9 cellular contexts compared by ENCODE assay signal in the genomic region with DNA sequence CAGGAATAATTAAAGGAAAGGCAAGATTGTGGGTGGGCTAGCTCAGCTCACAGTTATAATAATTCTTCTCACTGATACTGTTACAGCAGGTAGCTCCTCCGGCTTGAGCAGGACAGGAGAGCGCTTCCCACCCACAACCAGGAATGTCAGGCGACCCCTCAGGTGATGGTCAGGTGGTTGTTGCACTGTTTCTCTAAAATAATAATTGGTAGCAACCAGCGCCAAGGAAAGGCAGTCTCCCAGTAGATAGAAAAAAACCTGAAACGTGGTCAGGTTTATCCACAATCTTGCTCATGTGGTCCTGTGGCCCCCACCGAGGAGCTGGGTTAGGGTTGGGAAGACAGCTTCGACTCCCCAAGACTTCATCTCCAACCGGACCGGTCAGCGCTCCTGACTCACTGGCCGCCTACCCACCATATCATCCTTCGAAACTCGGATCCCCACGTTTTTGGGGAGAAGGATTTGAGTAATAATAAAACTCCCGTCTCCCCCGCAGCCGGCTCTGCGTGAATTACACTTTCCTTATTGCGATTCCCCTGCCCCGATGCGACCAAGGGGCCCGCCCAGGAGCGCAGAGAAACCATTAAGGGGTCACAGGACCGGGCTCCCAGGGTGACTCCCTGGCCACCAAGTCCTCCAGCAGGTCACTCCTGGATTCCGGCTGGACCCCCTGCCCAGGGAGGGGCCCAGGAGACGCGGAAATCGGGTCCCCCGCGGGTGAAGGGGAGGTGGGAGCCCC. TPM values are rescaled to one million over a fixed set of nuclear protein-coding genes. Genes with fewer than 3 reads are reported as not detected.
A peak's percentile ranks its signal among the peaks of the same experiment; 100 is the strongest.
DNase-seq lines count a peak whose midpoint lies in the region; ATAC-seq and TF ChIP-seq lines count a peak whose summit lies in the region.
"Not testable (repeated sequence)": the region's sequence is repeated elsewhere in the genome, so short reads cannot be mapped to it uniquely, and the experiment has no call there.
"Had no signal": no experiment of that assay in that cellular context is flagged by ENCODE, and none has a peak within 500 bp of the region (broad histone marks: within the 10 kb centered on the region; RNA-seq: fewer than 3 reads in every experiment).

No MANE protein-coding gene starts in this region.

- H3K27ac Mint-ChIP-seq in activated CD8-positive, alpha-beta T cell treated with anti-CD3 and anti-CD28 coated beads, Interleukin-2, amount 10 ng/mL, durations not matched to agents 7 days and 5 days = peak overlapping the region; percentile 98

- peaks cover 22% of the 10 kb centered on the region for H3K4me1 Mint-ChIP-seq in activated CD8-positive, alpha-beta T cell treated with anti-CD3 and anti-CD28 coated beads, Interleukin-2, amount 10 ng/mL, durations not matched to agents 7 days and 5 days (ENCODE audit: low read depth)

- peak overlapping the region; percentile 47 for H3K9ac ChIP-seq in HUES64 (ENCODE audit: low read depth, low read length)
- not testable (repeated sequence) for H3K9ac ChIP-seq in mucosa of rectum (ENCODE audit: low read depth in 1 of 2, low read length in 2 of 2); smooth muscle cell (ENCODE audit: low read depth)

- peaks cover 29% of the 10 kb centered on the region for H4K20me1 ChIP-seq in smooth muscle cell (ENCODE audit: low read depth)

- H3F3A ChIP-seq in smooth muscle cell (ENCODE audit: low read depth) = not testable (repeated sequence)

- H3K36me3 ChIP-seq in HUES64 (ENCODE audit: insufficient read depth, low read length); mucosa of rectum (ENCODE audit: control insufficient read depth in 2 of 2, insufficient read depth in 2 of 2, low read length in 2 of 2); smooth muscle cell (ENCODE audit: low read depth): not testable (repeated sequence)
- H3K36me3 ChIP-seq in heart right ventricle = peaks cover 0 to 23% (median 0%) of the 10 kb centered on the region in 9 donors

- H3K27me3 ChIP-seq in HUES64 (ENCODE audit: insufficient read depth, low read length) = peaks cover 28% of the 10 kb centered on the region
- peaks cover 0 to 23% (median 12%) of the 10 kb centered on the region in 7 donors for H3K27me3 ChIP-seq in heart right ventricle
- not testable (repeated sequence) for H3K27me3 ChIP-seq in mucosa of rectum (ENCODE audit: control insufficient read depth in 2 of 2, insufficient read depth in 2 of 2, low read length in 2 of 2); smooth muscle cell (ENCODE audit: low read depth)

- H3K4me3 Mint-ChIP-seq in activated CD8-positive, alpha-beta T cell treated with anti-CD3 and anti-CD28 coated beads, Interleukin-2, amount 10 ng/mL, durations not matched to agents 7 days and 5 days = peak overlapping the region; percentile 87

- peaks cover 23% of the 10 kb centered on the region for H3K4me1 ChIP-seq in HUES64 (ENCODE audit: insufficient read depth, low read length)
- H3K4me1 ChIP-seq in heart right ventricle = peaks cover 0 to 47% (median 31%) of the 10 kb centered on the region in 9 donors
- peaks cover 14 to 36% of the 10 kb centered on the region in 2 donors for H3K4me1 ChIP-seq in mucosa of rectum (ENCODE audit: control insufficient read depth in 2 of 2, insufficient read depth in 2 of 2, low read length in 2 of 2)
- peaks cover 31% of the 10 kb centered on the region for H3K4me1 ChIP-seq in smooth muscle cell (ENCODE audit: low read depth)

- H3K4me3 ChIP-seq in HUES64 (ENCODE audit: low read length) = peak overlapping the region; percentile 67
- peak overlapping the region in 8 of 10 donors; percentile 55 to 85 (median 75) for H3K4me3 ChIP-seq in heart right ventricle
- peak overlapping the region in 1 of 2 donors; percentile 38 for H3K4me3 ChIP-seq in mucosa of rectum (ENCODE audit: low read length in 2 of 2)
- peak overlapping the region; percentile 7 for H3K4me3 ChIP-seq in smooth muscle cell

- POLR2A ChIA-PET in activated CD8-positive, alpha-beta T cell treated with anti-CD3 and anti-CD28 coated beads, Interleukin-2, amount 10 ng/mL, durations not matched to agents 7 days and 5 days (lab: Charles Lee) = interaction anchor here (0.6 to 4.8 kb wide), 21 partner anchors 9 to 403 kb away, joined by 3 to 73 read pairs (median 15); a partner anchor contains a TSS

- not testable (repeated sequence) for H2AFZ ChIP-seq in smooth muscle cell (ENCODE audit: low read depth)

- H3K27ac ChIP-seq in HUES64 (ENCODE audit: low read depth, low read length) (peak overlapping the region; percentile 84), caudate nucleus (ENCODE audit: low read depth, low read length) (peak overlapping the region; percentile 52), heart right ventricle (peak overlapping the region; percentile 83 to 99 (median 94)), mucosa of rectum (ENCODE audit: low read depth in 2 of 2, low read length in 2 of 2) (peak overlapping the region; percentile 28 to 81)
- H3K27ac ChIP-seq in smooth muscle cell (ENCODE audit: low read depth) = not testable (repeated sequence)

- not testable (repeated sequence) for H3K9me3 ChIP-seq in HUES64 (ENCODE audit: insufficient read depth, low read depth, low read length); heart right ventricle; mucosa of rectum (ENCODE audit: control insufficient read depth in 2 of 2, low read length in 2 of 2); smooth muscle cell (replicated peaks; ENCODE audit: low read depth)

- CTCF ChIA-PET in activated CD8-positive, alpha-beta T cell treated with anti-CD3 and anti-CD28 coated beads, Interleukin-2, amount 10 ng/mL, durations not matched to agents 7 days and 5 days (lab: Charles Lee) = interaction anchor here (0.8 to 4.0 kb wide), 16 partner anchors 9 to 201 kb away, joined by 3 to 38 read pairs (median 6); a partner anchor contains a TSS

- peaks cover 48% of the 10 kb centered on the region for H3K79me2 ChIP-seq in smooth muscle cell (ENCODE audit: low read depth)

- TF ChIP-seq CTCF in heart right ventricle (IDR thresholded peaks at IDR 0.05); smooth muscle cell (IDR thresholded peaks at IDR 0.05; ENCODE audit: borderline replicate concordance, insufficient read depth, poor library complexity, severe bottlenecking): not testable (repeated sequence)

- peaks cover 61% of the 10 kb centered on the region for H3K36me3 Mint-ChIP-seq in activated CD8-positive, alpha-beta T cell treated with anti-CD3 and anti-CD28 coated beads, Interleukin-2, amount 10 ng/mL, durations not matched to agents 7 days and 5 days (ENCODE audit: low read depth)

- intact Hi-C loops in heart right ventricle (cut with DNase I) = loop anchor here in 1 of 10 donors (10.0 kb wide), 1 partner anchor 63 kb away; no protein-coding TSS in a partner anchor

- not testable (repeated sequence) for H3K9me3 Mint-ChIP-seq in activated CD8-positive, alpha-beta T cell treated with anti-CD3 and anti-CD28 coated beads, Interleukin-2, amount 10 ng/mL, durations not matched to agents 7 days and 5 days (ENCODE audit: insufficient read depth)

- ATAC-seq in GM18907 (IDR thresholded peaks at IDR 0.05; ENCODE audit: unreplicated experiment) (peak; percentile 3), heart right ventricle (peak in 2 of 8 donors; percentile 0 to 1)
- not testable (repeated sequence) for ATAC-seq in activated CD8-positive, alpha-beta T cell treated with anti-CD3 and anti-CD28 coated beads, Interleukin-2, amount 10 ng/mL, durations not matched to agents 7 days and 5 days

- WGBS in HUES64 = 3% methylated on average over 14 of the region's 30 CpGs
- 28% methylated on average over 13 of the region's 30 CpGs for WGBS in heart right ventricle, 2 donors
- WGBS in smooth muscle cell (ENCODE audit: low lambda C conversion rate) = 15% methylated on average over 15 of the region's 30 CpGs

- peak overlapping the region; percentile 96 for H3K4me2 ChIP-seq in smooth muscle cell

- not testable (repeated sequence) for H3K27me3 Mint-ChIP-seq in activated CD8-positive, alpha-beta T cell treated with anti-CD3 and anti-CD28 coated beads, Interleukin-2, amount 10 ng/mL, durations not matched to agents 7 days and 5 days (ENCODE audit: low read depth)

- DNase-seq in 8988T = peak; percentile 42
- DNase-seq in activated CD8-positive, alpha-beta T cell treated with anti-CD3 and anti-CD28 coated beads, Interleukin-2, amount 10 ng/mL, durations not matched to agents 7 days and 5 days = peak; percentile 46
- DNase-seq in caudate nucleus (lab: John Stamatoyannopoulos, UW); heart right ventricle; smooth muscle cell (lab: John Stamatoyannopoulos, UW; ENCODE audit: unreplicated experiment): not testable (repeated sequence)

RNA-seq across cellular contexts. Expression of a gene that starts 2.8 kb away (rescaled TPM):
- 177 TPM for polyA plus RNA-seq in HUES64 (2013, experiment 1 of 2)
- polyA plus RNA-seq in HUES64 (2013, experiment 2 of 2) = 210 TPM
- total RNA-seq in activated CD8-positive, alpha-beta T cell treated with anti-CD3 and anti-CD28 coated beads, Interleukin-2, amount 10 ng/mL, durations not matched to agents 7 days and 5 days = 100 to 1,000 TPM; 174 to 182 TPM
- total RNA-seq in heart right ventricle (100 to 1,000 TPM in 9 of 10 donors, 10 to 100 TPM in 1; 94.1 to 591 (median 172) TPM), smooth muscle cell (392 and 393 TPM in 2 replicates)
- polyA plus RNA-seq in heart right ventricle (1,000 to 10,000 TPM in 1 of 2 donors, 100 to 1,000 TPM in 1; 676 to 1,409 TPM), smooth muscle cell (3,295 and 4,132 TPM in 2 replicates)

RNA-seq across cellular contexts. Expression of a gene that starts 4.0 kb away (rescaled TPM):
- polyA plus RNA-seq in HUES64 (2013, experiment 1 of 2) = 343 TPM
- polyA plus RNA-seq in HUES64 (2013, experiment 2 of 2) = 396 TPM
- total RNA-seq in activated CD8-positive, alpha-beta T cell treated with anti-CD3 and anti-CD28 coated beads, Interleukin-2, amount 10 ng/mL, durations not matched to agents 7 days and 5 days = 1,000 to 10,000 TPM; 1,265 to 1,278 TPM
- 100 to 1,000 TPM in 4 of 10 donors, 10 to 100 TPM in 6; 51.6 to 182 (median 94.9) TPM for total RNA-seq in heart right ventricle
- 100 to 1,000 TPM; 235 to 427 TPM for polyA plus RNA-seq in heart right ventricle
- total RNA-seq in smooth muscle cell = 355 TPM in 2 replicates
- 599 and 726 TPM in 2 replicates for polyA plus RNA-seq in smooth muscle cell

RNA-seq across cellular contexts. Expression of a gene that starts 10.2 kb away (rescaled TPM):
- 152 TPM for polyA plus RNA-seq in HUES64 (2013, experiment 1 of 2)
- 233 TPM for polyA plus RNA-seq in HUES64 (2013, experiment 2 of 2)
- 1,000 to 10,000 TPM; 2,197 to 2,304 TPM for total RNA-seq in activated CD8-positive, alpha-beta T cell treated with anti-CD3 and anti-CD28 coated beads, Interleukin-2, amount 10 ng/mL, durations not matched to agents 7 days and 5 days
- total RNA-seq in heart right ventricle (100 to 1,000 TPM in 7 of 10 donors, 10 to 100 TPM in 3; 57.2 to 333 (median 144) TPM), smooth muscle cell (210 and 211 TPM in 2 replicates)
- polyA plus RNA-seq in heart right ventricle (100 to 1,000 TPM; 423 to 843 TPM), smooth muscle cell (1,227 and 1,486 TPM in 2 replicates)

RNA-seq across cellular contexts. Expression of a gene that starts 18.5 kb away (rescaled TPM):
- polyA plus RNA-seq in HUES64 (2013, experiment 1 of 2) = not detected
- polyA plus RNA-seq in HUES64 (2013, experiment 2 of 2) = not detected
- total RNA-seq in activated CD8-positive, alpha-beta T cell treated with anti-CD3 and anti-CD28 coated beads, Interleukin-2, amount 10 ng/mL, durations not matched to agents 7 days and 5 days = not detected
- total RNA-seq in heart right ventricle (not detected), smooth muscle cell (not detected in 2 replicates)
- polyA plus RNA-seq in heart right ventricle (not detected), smooth muscle cell (not detected in 2 replicates)
- total RNA-seq: activated CD8-positive, alpha-beta memory T cell treated with anti-CD3 and anti-CD28 coated beads for 36 hours had no signal

RNA-seq across cellular contexts. Expression of a gene that starts 28.9 kb away (rescaled TPM):
- 16.6 TPM for polyA plus RNA-seq in HUES64 (2013, experiment 1 of 2)
- polyA plus RNA-seq in HUES64 (2013, experiment 2 of 2) = 19.9 TPM
- total RNA-seq in activated CD8-positive, alpha-beta T cell treated with anti-CD3 and anti-CD28 coated beads, Interleukin-2, amount 10 ng/mL, durations not matched to agents 7 days and 5 days = 100 to 1,000 TPM; 487 to 541 TPM
- 10 to 100 TPM in 1 of 10 donors, 1 to 10 TPM in 9; 3.3 to 10.8 (median 5.9) TPM for total RNA-seq in heart right ventricle
- 10 to 100 TPM; 15.9 to 45.3 TPM for polyA plus RNA-seq in heart right ventricle
- 8.6 and 18.2 TPM in 2 replicates for total RNA-seq in smooth muscle cell
- polyA plus RNA-seq in smooth muscle cell = 16.6 and 24.3 TPM in 2 replicates

Comparison
In these comparisons a context has a peak if more than half of its experiments do, and no peak if none do; other contexts are left out.
1. RNA of a gene that starts 10.2 kb away (total RNA-seq): 2,197 to 2,304 TPM in activated CD8-positive, alpha-beta T cell treated with anti-CD3 and anti-CD28 coated beads, Interleukin-2, amount 10 ng/mL, durations not matched to agents 7 days and 5 days; 210 to 211 TPM in smooth muscle cell and 57.2 to 333 TPM in heart right ventricle; every median in the first group is over 4 times any median in the second.